13 cellular contexts compared by ENCODE assay signal in the genomic region with DNA sequence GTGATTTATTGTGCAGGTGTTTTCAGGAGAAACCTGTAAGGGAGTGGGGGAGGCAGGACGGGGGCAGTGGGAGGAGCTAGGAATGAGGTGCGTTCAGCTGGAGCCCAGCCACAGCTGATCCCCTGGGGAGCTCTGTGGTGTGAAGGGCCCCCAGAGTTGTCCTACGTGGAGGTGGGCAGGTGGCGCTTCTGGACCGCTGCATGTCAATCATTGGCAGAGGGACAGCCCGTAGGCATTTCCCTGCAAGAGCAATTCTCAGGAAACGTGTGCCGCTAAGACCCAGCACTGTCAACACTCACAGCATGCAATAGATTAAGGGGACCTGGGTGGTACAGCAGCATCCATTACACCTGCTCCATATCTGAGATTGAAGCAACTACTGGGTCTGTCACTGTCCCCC. TPM values are rescaled to one million over a fixed set of nuclear protein-coding genes. Genes with fewer than 3 reads are reported as not detected.
A peak's percentile ranks its signal among the peaks of the same experiment; 100 is the strongest.
DNase-seq lines count a peak whose midpoint lies in the region; ATAC-seq, FAIRE-seq and TF ChIP-seq lines count a peak whose summit lies in the region.
"Had no signal": no experiment of that assay in that cellular context is flagged by ENCODE, and none has a peak within 500 bp of the region (broad histone marks: within the 10 kb centered on the region; RNA-seq: fewer than 3 reads in every experiment).

No MANE protein-coding gene starts in this region.

- no peak overlapping the region for H3K27ac ChIP-seq in HepG2 (ENCODE audit: extremely low read length, insufficient read depth, low read length)
- no peak overlapping the region for H3K27ac ChIP-seq in right lobe of liver
- H3K27ac ChIP-seq in upper lobe of left lung, result peak overlapping the region in 3 of 4 donors; percentile 88 to 96 (median 91)
- H3K27ac ChIP-seq in GM23248, result no peak overlapping the region
- no peak overlapping the region for H3K27ac ChIP-seq in thyroid gland
- H3K27ac ChIP-seq: foreskin keratinocyte had no signal

- intact Hi-C loops in HepG2 (cut with micrococcal nuclease; ENCODE audit: unreplicated experiment) (no loop called here), right lobe of liver (cut with DNase I) (no loop called here), thyroid gland (cut with DNase I) (no loop called here)

- no peak for TF ChIP-seq CTCF in HepG2 (CRISPR knock-in tag; IDR thresholded peaks at IDR 0.05)
- TF ChIP-seq CTCF in right lobe of liver (IDR thresholded peaks at IDR 0.05), result no peak
- TF ChIP-seq CTCF in upper lobe of left lung (IDR thresholded peaks at IDR 0.05), result no peak
- TF ChIP-seq CTCF in thyroid gland (IDR thresholded peaks at IDR 0.05), result no peak

- no TSS peak for BruUV-seq in HepG2 (replicated peaks; lab: Mats Ljungman, UMichigan)

- H3K27me3 ChIP-seq in HepG2 (ENCODE audit: control insufficient read depth in 1 of 2, insufficient read depth in 2 of 2, low read length in 2 of 2) (peaks cover 16 to 86% of the 10 kb centered on the region in 2 experiments; a peak in 4 of 5 replicates), right lobe of liver (no peaks in the 10 kb centered on the region), upper lobe of left lung (no peaks in the 10 kb centered on the region), GM23248 (replicated peaks; ENCODE audit: insufficient read depth) (peaks cover 4% of the 10 kb centered on the region; the same call in 1 of the 2 replicates), thyroid gland (no peaks in the 10 kb centered on the region)

- 9% methylated on average over 5 of the region's 8 CpGs for WGBS in HepG2 (ENCODE audit: low lambda C conversion rate)
- 8% methylated on average over 2 of the region's 8 CpGs for WGBS in right lobe of liver (ENCODE audit: insufficient coverage, low coverage, low lambda C conversion rate, missing lambda C conversion rate)
- WGBS in upper lobe of left lung, 2 donors, result 46% methylated on average over 8 of the region's 8 CpGs; no CpG with 5 or more reads in 1 of the 2 donors
- 77 to 84% methylated on average over 6 to 8 of the region's 8 CpGs for WGBS in GM23248 (ENCODE audit: low coverage in 1 of 2, low lambda C conversion rate in 2 of 2, missing lambda C conversion rate in 2 of 2), 2 experiments
- WGBS in thyroid gland, 2 donors, result 44 to 47% methylated on average over 5 to 7 of the region's 8 CpGs

- ATAC-seq in HepG2 (no peak), right lobe of liver (no peak), upper lobe of left lung (ENCODE audit: low FRiP score in 2 of 2) (no peak)
- ATAC-seq: foreskin keratinocyte had no signal

- POLR2A ChIA-PET in HepG2 (lab: Yijun Ruan, JAX), result no interaction called here

- H3K36me3 ChIP-seq in HepG2 (replicated peaks in 1 of 2; ENCODE audit: control insufficient read depth in 1 of 2, insufficient read depth in 2 of 2, low read length in 2 of 2) (no peaks in the 10 kb centered on the region), right lobe of liver (no peaks in the 10 kb centered on the region), upper lobe of left lung (peaks cover 0 to 3% (median 0%) of the 10 kb centered on the region in 4 donors), GM23248 (ENCODE audit: low read depth) (no peaks in the 10 kb centered on the region), thyroid gland (no peaks in the 10 kb centered on the region)
- H3K36me3 ChIP-seq: BE2C had no signal

- H3K9me3 ChIP-seq in HepG2 (ENCODE audit: low read length), result no peaks in the 10 kb centered on the region
- H3K9me3 ChIP-seq in right lobe of liver, result no peaks in the 10 kb centered on the region
- no peaks in the 10 kb centered on the region for H3K9me3 ChIP-seq in upper lobe of left lung
- no peaks in the 10 kb centered on the region for H3K9me3 ChIP-seq in GM23248 (ENCODE audit: low read depth)
- no peaks in the 10 kb centered on the region for H3K9me3 ChIP-seq in thyroid gland
- H3K9me3 ChIP-seq: BE2C had no signal

- DNase-seq in HepG2 (ENCODE audit: low spot score), result no peak
- DNase-seq in right lobe of liver, result no peak
- peak; percentile 72 for DNase-seq in NCI-H2171 treated with DMSO at 0.1 percent for 48 hours (lab: John Stamatoyannopoulos, UW)
- DNase-seq in dermis blood vessel endothelial cell, result peak; percentile 8
- no peak for DNase-seq in upper lobe of left lung
- no peak for DNase-seq in GM23248
- DNase-seq in thyroid gland, result no peak
- DNase-seq in COLO829 (ENCODE audit: low spot score), result no peak
- DNase-seq: BE2C, foreskin keratinocyte, mesenchymal stem cell, small intestine had no signal

- H3K9ac ChIP-seq in HepG2 (ENCODE audit: insufficient read depth, low read depth, low read length) (no peak overlapping the region), GM23248 (no peak overlapping the region)

- FAIRE-seq in HepG2 (lab: Jason Lieb, UNC), result no peak
- FAIRE-seq: small intestine had no signal

- H2AFZ ChIP-seq in HepG2 (ENCODE audit: low read length) (no peak overlapping the region), GM23248 (no peak overlapping the region)

- H3K9me2 ChIP-seq in GM23248 (ENCODE audit: insufficient read depth), result no peaks in the 10 kb centered on the region

- no peak for TF ChIP-seq RAD21 in HepG2 (CRISPR knock-in tag; IDR thresholded peaks at IDR 0.05)

- H3K4me2 ChIP-seq in HepG2 (ENCODE audit: low read depth, low read length), result no peak overlapping the region
- H3K4me2 ChIP-seq in GM23248 (ENCODE audit: unreplicated experiment), result no peak overlapping the region

- H3K4me1 ChIP-seq in HepG2 (ENCODE audit: insufficient read depth, low read length) (no peaks in the 10 kb centered on the region), right lobe of liver (no peaks in the 10 kb centered on the region), upper lobe of left lung (peaks cover 67 to 84% (median 71%) of the 10 kb centered on the region in 4 donors), GM23248 (ENCODE audit: insufficient read depth) (0 out of 2 replicates have a peak, but pooled peaks cover 4% of the 10 kb centered on the region), thyroid gland (peaks cover 0 to 16% of the 10 kb centered on the region in 2 donors)
- H3K4me1 ChIP-seq: BE2C, foreskin keratinocyte had no signal

- CTCF ChIA-PET in HepG2 (lab: Yijun Ruan, JAX; ENCODE audit: low intra/inter-chr PET ratio, low total read pairs), result no interaction called here

- H4K20me1 ChIP-seq in HepG2 (ENCODE audit: insufficient read depth, low read length) (no peaks in the 10 kb centered on the region), GM23248 (ENCODE audit: insufficient read depth) (no peaks in the 10 kb centered on the region)

- no peaks in the 10 kb centered on the region for H3F3A ChIP-seq in GM23248 (ENCODE audit: insufficient read depth)

- TF ChIP-seq EP300 in HepG2 (IDR thresholded peaks at IDR 0.05; ENCODE audit: low read depth in 2 of 2, low read length in 2 of 2), result no peak
- no peak for TF ChIP-seq EP300 in HepG2 (CRISPR knock-in tag; IDR thresholded peaks at IDR 0.05; ENCODE audit: borderline replicate concordance)
- TF ChIP-seq EP300 in upper lobe of left lung (IDR thresholded peaks at IDR 0.05), result no peak

- in situ Hi-C loops in HepG2 (cut with HindIII; ENCODE audit: extremely low pct_ligation_motif_present, low pct_unique_long_range_greater_than_20kb), result no loop called here
- in situ Hi-C loops in GM23248 (cut with MboI), result no loop called here

- H3K79me2 ChIP-seq in HepG2 (ENCODE audit: insufficient read depth, low read length) (no peaks in the 10 kb centered on the region), GM23248 (ENCODE audit: insufficient read depth) (no peaks in the 10 kb centered on the region)

- TF ChIP-seq POLR2A in HepG2 (IDR thresholded peaks at IDR 0.05; ENCODE audit: insufficient read depth in 1 of 2, low read depth in 2 of 2, low read length in 2 of 2), result no peak
- TF ChIP-seq POLR2A in right lobe of liver (IDR thresholded peaks at IDR 0.05), result no peak
- TF ChIP-seq POLR2A in upper lobe of left lung (IDR thresholded peaks at IDR 0.05), result no peak
- TF ChIP-seq POLR2A in thyroid gland (IDR thresholded peaks at IDR 0.05), result no peak

- H3K4me3 ChIP-seq in HepG2 (replicated peaks in 1 of 3; ENCODE audit: insufficient read depth in 1 of 3, low read depth in 2 of 3, low read length in 3 of 3) (no peak overlapping the region), right lobe of liver (no peak overlapping the region), upper lobe of left lung (no peak overlapping the region), GM23248 (no peak overlapping the region), thyroid gland (replicated peaks in 1 of 3) (no peak overlapping the region)

RNA-seq across cellular contexts. Expression of gene RASSF2, which starts 13.7 kb away (rescaled TPM):
- 0.53 and 0.83 TPM in 2 replicates for total RNA-seq in HepG2 (2016; rRNA removed; fragmentation: Illumina TruSeq; extraction: Trizol)
- under 0.01 and 0.09 TPM in 2 replicates for total RNA-seq in HepG2 (2016; cell fraction: cytosol; rRNA removed; fragmentation: Illumina TruSeq; extraction: Trizol; ENCODE audit: low read depth)
- total RNA-seq in HepG2 (2016; cell fraction: insoluble cytoplasmic fraction; rRNA removed; fragmentation: Illumina TruSeq; extraction: Trizol), result 0.61 and 0.86 TPM in 2 replicates
- total RNA-seq in HepG2 (2016; cell fraction: membrane; rRNA removed; fragmentation: Illumina TruSeq; extraction: Trizol), result 0.25 and 0.31 TPM in 2 replicates
- total RNA-seq in HepG2 (2016; cell fraction: nucleus; rRNA removed; fragmentation: Illumina TruSeq; extraction: Trizol), result 0.19 and 0.44 TPM in 2 replicates
- 0.09 and 0.16 TPM in 2 replicates for polyA plus RNA-seq in HepG2 (2011; rRNA removed)
- 0.09 and 0.10 TPM in 2 replicates for polyA plus RNA-seq in HepG2 (2011; cell fraction: cytosol; rRNA removed)
- polyA plus RNA-seq in HepG2 (2011; cell fraction: nucleus; rRNA removed), result 0.11 and 0.19 TPM in 2 replicates
- polyA plus RNA-seq in HepG2 (2012), result 0.05 and 0.08 TPM in 2 replicates
- 0.06 and 0.08 TPM in 2 replicates for polyA plus RNA-seq in HepG2 (2016; cell fraction: cytosol; fragmentation: Illumina TruSeq; extraction: Trizol; ENCODE audit: low read depth)
- 0.59 and 0.73 TPM in 2 replicates for polyA plus RNA-seq in HepG2 (2016; cell fraction: insoluble cytoplasmic fraction; fragmentation: Illumina TruSeq; extraction: Trizol; ENCODE audit: low read depth)
- 0.10 and 0.11 TPM in 2 replicates for polyA plus RNA-seq in HepG2 (2016; cell fraction: membrane; fragmentation: Illumina TruSeq; extraction: Trizol; ENCODE audit: low read depth)
- 0.48 and 0.55 TPM in 2 replicates for polyA plus RNA-seq in HepG2 (2016; cell fraction: nucleus; fragmentation: Illumina TruSeq; extraction: Trizol; ENCODE audit: insufficient read depth, low read depth)
- polyA minus RNA-seq in HepG2 (2011; rRNA and poly(A)+ RNA removed; ENCODE audit: low replicate concordance), result 0.06 TPM in 1 of 2 replicates, not detected in the other
- 0.10 TPM in 1 of 2 replicates, not detected in the other for polyA minus RNA-seq in HepG2 (2011; cell fraction: cytosol; rRNA and poly(A)+ RNA removed)
- 0.12 and 0.13 TPM in 2 replicates for polyA minus RNA-seq in HepG2 (2011; cell fraction: nucleus; rRNA and poly(A)+ RNA removed)
- total RNA-seq in right lobe of liver, result 1 to 10 TPM; 2.0 to 4.8 (median 4.2) TPM
- 120 and 171 TPM in 2 replicates for total RNA-seq in dermis blood vessel endothelial cell
- total RNA-seq in upper lobe of left lung, result 10 to 100 TPM; 23.4 to 46.4 (median 34.6) TPM
- 8.3 and 8.4 TPM in 2 replicates for total RNA-seq in GM23248 (2014; rRNA removed; shearing (Covaris generic))
- 4.4 and 5.0 TPM in 2 replicates for polyA plus RNA-seq in GM23248 (2016; fragmentation: Nextera tagmentation; extraction: Ambion mirVana)
- 10 to 100 TPM in 1 of 4 donors, 1 to 10 TPM in 3; 5.7 to 13.2 (median 8.8) TPM for total RNA-seq in thyroid gland
- total RNA-seq: foreskin keratinocyte, MCF 10A had no signal
- polyA plus RNA-seq: foreskin keratinocyte had no signal

Comparison
In these comparisons a context has a peak if more than half of its experiments do, and no peak if none do; other contexts are left out.
1. DNase-seq: peak in NCI-H2171 treated with DMSO at 0.1 percent for 48 hours (single experiment) and dermis blood vessel endothelial cell (single experiment); none in HepG2 (single experiment), right lobe of liver (0 of 3), upper lobe of left lung (0 of 2), GM23248 (single experiment), thyroid gland (0 of 2) and COLO829 (single experiment).
2. H3K27ac ChIP-seq: peak in upper lobe of left lung (3 of 4); none in HepG2 (single experiment), right lobe of liver (0 of 3), GM23248 (single experiment) and thyroid gland (0 of 3).